ENCODE assay signal across 21 cellular contexts in genomic region chr4:55340246-55340645, GRCh38.
"Had no signal": no experiment of that assay in that cellular context is flagged by ENCODE, and none has a peak within 500 bp of the region (broad histone marks: within the 10 kb centered on the region; RNA-seq: fewer than 3 reads in every experiment).

No MANE protein-coding gene starts in this region.

- ATAC-seq: left ventricle myocardium superior; psoas muscle; right lobe of liver; stimulated activated effector memory CD8-positive, alpha-beta T cell treated with anti-CD3 and anti-CD28 coated beads, Interleukin-12 subunit alpha, Interleukin-12 subunit beta, amount 100 ng/mL, for 72 hours; stimulated activated naive CD8-positive, alpha-beta T cell treated with anti-CD3 and anti-CD28 coated beads, Interleukin-15, Interleukin-2, amounts not matched to agents 100 U/mL and 50 U/mL, for 24 hours had no signal

- H3K4me1 ChIP-seq: colonic mucosa, right lobe of liver had no signal

- H3K36me3 ChIP-seq: colonic mucosa, neutrophil, right lobe of liver, thoracic aorta, transverse colon had no signal

- H3K4me3 ChIP-seq: colonic mucosa, hepatocyte, psoas muscle, right lobe of liver, thoracic aorta, transverse colon had no signal

- H3K27me3 ChIP-seq: colonic mucosa, hepatocyte, right lobe of liver, transverse colon had no signal

- H3K79me2 ChIP-seq: hepatocyte had no signal

- H3K4me1 Mint-ChIP-seq: naive B cell had no signal

- H3K27ac Mint-ChIP-seq: nephron progenitor cell; stimulated activated effector memory CD8-positive, alpha-beta T cell treated with anti-CD3 and anti-CD28 coated beads, Interleukin-12 subunit alpha, Interleukin-12 subunit beta, amount 100 ng/mL, for 72 hours had no signal

- H3K4me2 ChIP-seq: hepatocyte had no signal

- H2AFZ ChIP-seq: hepatocyte had no signal

- H3K36me3 Mint-ChIP-seq: naive B cell; stimulated activated effector memory CD8-positive, alpha-beta T cell treated with anti-CD3 and anti-CD28 coated beads, Interleukin-12 subunit alpha, Interleukin-12 subunit beta, amount 100 ng/mL, for 72 hours had no signal

- H3K9me3 Mint-ChIP-seq: naive B cell; stimulated activated effector memory CD8-positive, alpha-beta T cell treated with anti-CD3 and anti-CD28 coated beads, Interleukin-12 subunit alpha, Interleukin-12 subunit beta, amount 100 ng/mL, for 72 hours had no signal

- H3K27ac ChIP-seq: colonic mucosa, hepatocyte, neutrophil, psoas muscle, right lobe of liver, thoracic aorta, transverse colon had no signal

- DNase-seq: colonic mucosa; effector CD4-positive, alpha-beta T cell; foreskin melanocyte; head of caudate nucleus; kidney; left colon; left ventricle myocardium superior; mesendoderm; naive B cell; nephron progenitor cell; psoas muscle; retina; right lobe of liver; stimulated activated CD4-positive, alpha-beta T cell treated with anti-CD3 and anti-CD28 coated beads, Interleukin-4, amount 100 ng/mL, for 1 hour; stimulated activated CD8-positive, alpha-beta memory T cell treated with anti-CD3 and anti-CD28 coated beads, Interleukin-4, amount 100 ng/mL, for 48 hours; stimulated activated naive CD8-positive, alpha-beta T cell treated with anti-CD3 and anti-CD28 coated beads, Interleukin-15, Interleukin-2, amounts not matched to agents 100 U/mL and 50 U/mL, for 24 hours; transverse colon had no signal

- H3K9me3 ChIP-seq: colonic mucosa, neutrophil, psoas muscle, right lobe of liver, thoracic aorta, transverse colon had no signal

- H3K4me3 Mint-ChIP-seq: naive B cell; nephron progenitor cell; stimulated activated effector memory CD8-positive, alpha-beta T cell treated with anti-CD3 and anti-CD28 coated beads, Interleukin-12 subunit alpha, Interleukin-12 subunit beta, amount 100 ng/mL, for 72 hours had no signal
